Comparison of ENCODE assay signal across 1 cellular context in genomic region chrX:96692454-96692853, GRCh38.
TF ChIP-seq lines count a peak whose summit lies in the region.

No MANE protein-coding gene starts in this region.

TF ChIP-seq in WTC11, 78 proteins besides CTCF, POLR2A, EP300 and RAD21 (continued from another document):
- TF ChIP-seq, protein P1, sequence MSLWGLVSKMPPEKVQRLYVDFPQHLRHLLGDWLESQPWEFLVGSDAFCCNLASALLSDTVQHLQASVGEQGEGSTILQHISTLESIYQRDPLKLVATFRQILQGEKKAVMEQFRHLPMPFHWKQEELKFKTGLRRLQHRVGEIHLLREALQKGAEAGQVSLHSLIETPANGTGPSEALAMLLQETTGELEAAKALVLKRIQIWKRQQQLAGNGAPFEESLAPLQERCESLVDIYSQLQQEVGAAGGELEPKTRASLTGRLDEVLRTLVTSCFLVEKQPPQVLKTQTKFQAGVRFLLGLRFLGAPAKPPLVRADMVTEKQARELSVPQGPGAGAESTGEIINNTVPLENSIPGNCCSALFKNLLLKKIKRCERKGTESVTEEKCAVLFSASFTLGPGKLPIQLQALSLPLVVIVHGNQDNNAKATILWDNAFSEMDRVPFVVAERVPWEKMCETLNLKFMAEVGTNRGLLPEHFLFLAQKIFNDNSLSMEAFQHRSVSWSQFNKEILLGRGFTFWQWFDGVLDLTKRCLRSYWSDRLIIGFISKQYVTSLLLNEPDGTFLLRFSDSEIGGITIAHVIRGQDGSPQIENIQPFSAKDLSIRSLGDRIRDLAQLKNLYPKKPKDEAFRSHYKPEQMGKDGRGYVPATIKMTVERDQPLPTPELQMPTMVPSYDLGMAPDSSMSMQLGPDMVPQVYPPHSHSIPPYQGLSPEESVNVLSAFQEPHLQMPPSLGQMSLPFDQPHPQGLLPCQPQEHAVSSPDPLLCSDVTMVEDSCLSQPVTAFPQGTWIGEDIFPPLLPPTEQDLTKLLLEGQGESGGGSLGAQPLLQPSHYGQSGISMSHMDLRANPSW (CRISPR knock-in tag; conservative IDR thresholded peaks at IDR 0.05; ENCODE audit: low read depth), result no peak
- no peak for TF ChIP-seq ZNF138 (CRISPR knock-in tag; conservative IDR thresholded peaks at IDR 0.05)
